In the genomic region with DNA sequence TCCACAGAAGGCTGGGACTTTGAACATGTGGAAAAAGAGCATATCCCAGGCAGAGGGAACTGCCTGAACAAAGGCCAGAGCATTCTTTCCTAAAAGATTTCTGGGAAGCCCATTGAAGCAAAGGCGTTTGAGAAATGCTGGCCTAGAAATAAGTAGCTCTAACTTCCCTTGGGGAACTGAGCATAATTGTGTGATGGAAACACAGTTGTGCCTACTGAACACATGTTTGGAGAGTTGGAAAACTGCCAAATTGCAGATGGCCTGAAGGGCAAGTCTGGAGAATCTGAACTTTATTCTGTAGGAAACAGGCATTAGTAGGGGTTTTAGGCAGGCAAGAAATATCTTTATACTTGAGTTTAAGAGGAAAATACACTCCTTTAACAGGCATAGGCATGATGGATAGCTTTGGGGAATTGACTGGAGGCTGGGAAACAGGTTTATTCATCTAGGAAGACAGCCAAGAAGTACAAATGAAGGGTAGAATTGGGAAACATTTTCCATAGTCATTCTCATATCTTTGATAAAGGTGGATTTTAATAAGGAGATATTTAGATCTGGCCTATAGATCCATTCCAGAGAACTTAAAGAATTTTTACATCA, we compare ENCODE assay signal across 25 cellular contexts.
DNase-seq lines count a peak whose midpoint lies in the region; ATAC-seq lines count a peak whose summit lies in the region.
"Had no signal": no experiment of that assay in that cellular context is flagged by ENCODE, and none has a peak within 500 bp of the region (broad histone marks: within the 10 kb centered on the region; RNA-seq: fewer than 3 reads in every experiment).

No MANE protein-coding gene starts in this region.

- H3K36me3 ChIP-seq in naive thymus-derived CD4-positive, alpha-beta T cell (ENCODE audit: control insufficient read depth in 2 of 3, insufficient read depth in 3 of 3, low read length in 3 of 3): no peaks in the 10 kb centered on the region
- H3K36me3 ChIP-seq: gastrocnemius medialis, right atrium auricular region, WERI-Rb-1 had no signal

- peaks cover 0 to 6% (median 0%) of the 10 kb centered on the region in 5 donors for H3K36me3 Mint-ChIP-seq in naive thymus-derived CD4-positive, alpha-beta T cell
- H3K36me3 Mint-ChIP-seq: activated naive CD8-positive, alpha-beta T cell treated with anti-CD3 and anti-CD28 coated beads, Interleukin-2, amount 10 ng/mL, durations not matched to agents 7 days and 5 days had no signal

- no peak overlapping the region for H3K27ac Mint-ChIP-seq in naive thymus-derived CD4-positive, alpha-beta T cell
- H3K27ac Mint-ChIP-seq: activated naive CD8-positive, alpha-beta T cell treated with anti-CD3 and anti-CD28 coated beads, Interleukin-2, amount 10 ng/mL, durations not matched to agents 7 days and 5 days; naive B cell had no signal

- H3K27ac ChIP-seq in naive thymus-derived CD4-positive, alpha-beta T cell (ENCODE audit: low read depth, low read length): no peak overlapping the region
- H3K27ac ChIP-seq: gastrocnemius medialis, right atrium auricular region, WERI-Rb-1 had no signal

- peaks cover 0 to 16% (median 4%) of the 10 kb centered on the region in 5 donors for H3K27me3 Mint-ChIP-seq in naive thymus-derived CD4-positive, alpha-beta T cell
- H3K27me3 Mint-ChIP-seq: activated naive CD8-positive, alpha-beta T cell treated with anti-CD3 and anti-CD28 coated beads, Interleukin-2, amount 10 ng/mL, durations not matched to agents 7 days and 5 days; naive B cell had no signal

- H3K4me1 Mint-ChIP-seq in naive thymus-derived CD4-positive, alpha-beta T cell: no peaks in the 10 kb centered on the region
- H3K4me1 Mint-ChIP-seq: activated naive CD8-positive, alpha-beta T cell treated with anti-CD3 and anti-CD28 coated beads, Interleukin-2, amount 10 ng/mL, durations not matched to agents 7 days and 5 days; naive B cell had no signal

- H3K9me3 ChIP-seq in naive thymus-derived CD4-positive, alpha-beta T cell (ENCODE audit: control insufficient read depth in 2 of 3, low read length in 3 of 3): no peaks in the 10 kb centered on the region
- H3K9me3 ChIP-seq: gastrocnemius medialis, right atrium auricular region had no signal

- POLR2A ChIA-PET in naive thymus-derived CD4-positive, alpha-beta T cell (lab: Charles Lee): no interaction called here

- peak; percentile 33 for DNase-seq in NCI-H345 (lab: John Stamatoyannopoulos, UW)
- DNase-seq in NCI-H345 treated with DMSO at 0.1 percent for 48 hours (lab: John Stamatoyannopoulos, UW; ENCODE audit: unreplicated experiment): no peak
- DNase-seq in NCI-H2171 treated with DMSO at 0.1 percent for 48 hours (lab: John Stamatoyannopoulos, UW): peak; percentile 75
- DNase-seq in epidermal melanocyte (ENCODE audit: insufficient read length, low spot score): peak; percentile 31
- peak; percentile 27 for DNase-seq in pons (ENCODE audit: low spot score)
- DNase-seq in hippocampal formation (lab: John Stamatoyannopoulos, UW): no peak
- DNase-seq in iPS-NIHi11 (ENCODE audit: low spot score): no peak
- no peak for DNase-seq in naive thymus-derived CD4-positive, alpha-beta T cell
- DNase-seq: 8988T; activated CD4-positive, alpha-beta T cell treated with anti-CD3 and anti-CD28 coated beads, Interleukin-2, amount 50 U/mL, for 1 hour; activated effector memory CD4-positive, alpha-beta T cell treated with Interleukin-2 at 50 U/mL for 16 hours; activated naive CD8-positive, alpha-beta T cell treated with anti-CD3 and anti-CD28 coated beads, Interleukin-2, amount 10 ng/mL, durations not matched to agents 7 days and 5 days; AML-193; effector CD8-positive, alpha-beta T cell; gastrocnemius medialis; kidney glomerular epithelial cell; mesendoderm; naive B cell; NCI-H1092; stimulated activated CD4-positive, alpha-beta T cell treated with anti-CD3 and anti-CD28 coated beads, Interleukin-15, amount 100 ng/mL, for 24 hours; trophoblast cell; WERI-Rb-1 had no signal

- ATAC-seq in naive thymus-derived CD4-positive, alpha-beta T cell: no peak
- ATAC-seq: esophagus mucosa, gastrocnemius medialis, Panc1 had no signal

- H3K9me3 Mint-ChIP-seq in naive thymus-derived CD4-positive, alpha-beta T cell: peaks cover 4 to 28% (median 12%) of the 10 kb centered on the region in 11 donors

- no peaks in the 10 kb centered on the region for H3K4me1 ChIP-seq in naive thymus-derived CD4-positive, alpha-beta T cell (ENCODE audit: control insufficient read depth in 2 of 2, insufficient read depth in 2 of 2, low read length in 2 of 2)
- H3K4me1 ChIP-seq: gastrocnemius medialis, right atrium auricular region had no signal

- H3K4me3 Mint-ChIP-seq in naive thymus-derived CD4-positive, alpha-beta T cell: no peak overlapping the region
- H3K4me3 Mint-ChIP-seq: activated naive CD8-positive, alpha-beta T cell treated with anti-CD3 and anti-CD28 coated beads, Interleukin-2, amount 10 ng/mL, durations not matched to agents 7 days and 5 days; naive B cell had no signal

- H3K27me3 ChIP-seq in naive thymus-derived CD4-positive, alpha-beta T cell (ENCODE audit: control insufficient read depth in 2 of 2, insufficient read depth in 2 of 2, low read length in 2 of 2): no peaks in the 10 kb centered on the region
- H3K27me3 ChIP-seq: gastrocnemius medialis, right atrium auricular region had no signal

- H3K4me3 ChIP-seq in naive thymus-derived CD4-positive, alpha-beta T cell (ENCODE audit: low read length): no peak overlapping the region
- H3K4me3 ChIP-seq: gastrocnemius medialis, right atrium auricular region had no signal

- CTCF ChIA-PET in naive thymus-derived CD4-positive, alpha-beta T cell (lab: Charles Lee): no interaction called here

- intact Hi-C loops in naive thymus-derived CD4-positive, alpha-beta T cell (cut with micrococcal nuclease): no loop called here

Comparison
In these comparisons a context has a peak if more than half of its experiments do, and no peak if none do; other contexts are left out.
1. DNase-seq: peak in NCI-H345 (single experiment), NCI-H2171 treated with DMSO at 0.1 percent for 48 hours (single experiment), epidermal melanocyte (single experiment) and pons (single experiment); none in NCI-H345 treated with DMSO at 0.1 percent for 48 hours (single experiment), hippocampal formation (0 of 2), iPS-NIHi11 (single experiment) and naive thymus-derived CD4-positive, alpha-beta T cell (0 of 9).